ENCODE assay signal across 20 cellular contexts in genomic region chr6:145882121-145882531, GRCh38.
"Had no signal": no experiment of that assay in that cellular context is flagged by ENCODE, and none has a peak within 500 bp of the region (broad histone marks: within the 10 kb centered on the region; RNA-seq: fewer than 3 reads in every experiment).

No MANE protein-coding gene starts in this region.

- H3K4me3 Mint-ChIP-seq: activated CD4-positive, alpha-beta T cell treated with anti-CD3 and anti-CD28 coated beads, Interleukin-2, amount 10 ng/mL, durations not matched to agents 24 days and 14 days; activated CD8-positive, alpha-beta T cell treated with anti-CD3 and anti-CD28 coated beads, Interleukin-2, amount 10 ng/mL, durations not matched to agents 7 days and 5 days; brain; neural progenitor cell; stimulated activated memory B cell treated with anti-CD40 and anti-IgM and Interleukin-4, amounts not matched to agents 10 μg/mL and 1 μg/mL and 100 μg/mL, for 72 hours; T-helper 2 cell treated with Interferon-gamma antibody and Interleukin-4, amounts not matched to agents 5 μg/mL and 100 μg/mL, for 36 hours had no signal

- H3K27ac Mint-ChIP-seq: activated CD4-positive, alpha-beta T cell treated with anti-CD3 and anti-CD28 coated beads, Interleukin-2, amount 10 ng/mL, durations not matched to agents 24 days and 14 days; activated CD8-positive, alpha-beta T cell treated with anti-CD3 and anti-CD28 coated beads, Interleukin-2, amount 10 ng/mL, durations not matched to agents 7 days and 5 days; brain; neural progenitor cell; stimulated activated memory B cell treated with anti-CD40 and anti-IgM and Interleukin-4, amounts not matched to agents 10 μg/mL and 1 μg/mL and 100 μg/mL, for 72 hours; T-helper 2 cell treated with Interferon-gamma antibody and Interleukin-4, amounts not matched to agents 5 μg/mL and 100 μg/mL, for 36 hours had no signal

- H3K4me3 ChIP-seq: coronary artery, neural progenitor cell, tibial artery, vagina had no signal

- H3K9me3 ChIP-seq: tibial artery, vagina had no signal

- H3K79me2 ChIP-seq: parathyroid adenoma had no signal

- H3K4me1 ChIP-seq: neural progenitor cell, parathyroid adenoma, vagina had no signal

- H3K27ac ChIP-seq: coronary artery, neural progenitor cell, parathyroid adenoma, tibial artery, vagina had no signal

- H2AFZ ChIP-seq: neural progenitor cell, parathyroid adenoma had no signal

- H3K4me1 Mint-ChIP-seq: activated CD4-positive, alpha-beta T cell treated with anti-CD3 and anti-CD28 coated beads, Interleukin-2, amount 10 ng/mL, durations not matched to agents 24 days and 14 days; neural progenitor cell; stimulated activated memory B cell treated with anti-CD40 and anti-IgM and Interleukin-4, amounts not matched to agents 10 μg/mL and 1 μg/mL and 100 μg/mL, for 72 hours had no signal

- H3K9me3 Mint-ChIP-seq: brain; neural progenitor cell; T-helper 2 cell treated with Interferon-gamma antibody and Interleukin-4, amounts not matched to agents 5 μg/mL and 100 μg/mL, for 36 hours had no signal

- H3K4me2 ChIP-seq: neural progenitor cell had no signal

- H3K36me3 ChIP-seq: neural progenitor cell, vagina had no signal

- ATAC-seq: activated CD8-positive, alpha-beta T cell treated with anti-CD3 and anti-CD28 coated beads, Interleukin-2, amount 10 ng/mL, durations not matched to agents 7 days and 5 days; activated naive CD4-positive, alpha-beta T cell treated with anti-CD3 and anti-CD28 coated beads, Interleukin-2, amount 50 U/mL, for 72 hours; left colon; stimulated activated memory B cell treated with anti-CD40 and anti-IgM and Interleukin-4, amounts not matched to agents 10 μg/mL and 1 μg/mL and 100 μg/mL, for 72 hours had no signal

- H3K27me3 Mint-ChIP-seq: activated CD4-positive, alpha-beta T cell treated with anti-CD3 and anti-CD28 coated beads, Interleukin-2, amount 10 ng/mL, durations not matched to agents 24 days and 14 days; brain; stimulated activated memory B cell treated with anti-CD40 and anti-IgM and Interleukin-4, amounts not matched to agents 10 μg/mL and 1 μg/mL and 100 μg/mL, for 72 hours had no signal

- DNase-seq: activated CD4-positive, alpha-beta T cell treated with anti-CD3 and anti-CD28 coated beads, Interleukin-2, amount 10 ng/mL, durations not matched to agents 24 days and 14 days; activated CD4-positive, CD25-positive, alpha-beta regulatory T cell; activated CD8-positive, alpha-beta memory T cell treated with anti-CD3 and anti-CD28 coated beads, Interleukin-2, amount 50 U/mL, for 4 hours; activated CD8-positive, alpha-beta T cell treated with anti-CD3 and anti-CD28 coated beads, Interleukin-2, amount 10 ng/mL, durations not matched to agents 7 days and 5 days; activated effector memory CD4-positive, alpha-beta T cell treated with anti-CD3 and anti-CD28 coated beads, Interleukin-2, amount 50 U/mL, for 16 hours; activated T-cell treated with anti-CD3 and anti-CD28 coated beads, Interleukin-2, amount 50 U/mL, for 48 hours; amygdala; central memory CD4-positive, alpha-beta T cell; effector CD4-positive, alpha-beta T cell; left colon; stimulated activated CD4-positive, alpha-beta T cell treated with anti-CD3 and anti-CD28 coated beads, Interleukin-2, amount 100 ng/mL, for 48 hours; tibial artery had no signal

- H3K27me3 ChIP-seq: neural progenitor cell, tibial artery, vagina had no signal

- H3K9ac ChIP-seq: neural progenitor cell, parathyroid adenoma had no signal
